ENCODE assay signal across 8 cellular contexts in genomic region chr7:133252858-133253521, GRCh38. TPM values are rescaled to one million over a fixed set of nuclear protein-coding genes. Genes with fewer than 3 reads are reported as not detected.
DNase-seq lines count a peak whose midpoint lies in the region; ATAC-seq, FAIRE-seq and TF ChIP-seq lines count a peak whose summit lies in the region.

Gene EXOC4 (plus strand): TSS chr7:133253078.

- H3K18ac ChIP-seq in H1 (ENCODE audit: extremely low read depth, low read length): peak within 1 kb of the TSS; percentile 62

- DNase-seq in COLO829 (ENCODE audit: low spot score): peak; percentile 98
- peak; percentile 92 for DNase-seq in HTR-8/SVneo (ENCODE audit: insufficient read length, low spot score)
- DNase-seq in NOMO-1 treated with dmso at 0.1 percent for 144 hours (lab: John Stamatoyannopoulos, UW; ENCODE audit: unreplicated experiment): peak; percentile 80
- peak; percentile 34 to 74 (median 73) for DNase-seq in activated CD8-positive, alpha-beta memory T cell treated with anti-CD3 and anti-CD28 coated beads for 48 hours (ENCODE audit: low read depth in 2 of 3, low spot score in 2 of 3)
- DNase-seq in H1 (ENCODE audit: low read depth in 1 of 2, low spot score in 2 of 2): peak; percentile 82 to 88
- DNase-seq in memory B cell (ENCODE audit: low spot score in 2 of 2): peak; percentile 81 to 94
- peak; percentile 66 for DNase-seq in stimulated activated CD8-positive, alpha-beta memory T cell treated with anti-CD3 and anti-CD28 coated beads, Interleukin-12 subunit alpha, Interleukin-12 subunit beta, amount 100 ng/mL, for 24 hours (ENCODE audit: extremely low read depth)

- no peak within 1 kb of the TSS for H3K4ac ChIP-seq in H1 (replicated peaks; ENCODE audit: insufficient read length, low read depth, low read length)

- FAIRE-seq in HTR-8/SVneo (lab: Jason Lieb, UNC) (peak; percentile 9), H1 (lab: Jason Lieb, UNC) (peak; percentile 97)

- no peak for TF ChIP-seq EP300 in H1 (IDR thresholded peaks at IDR 0.05; ENCODE audit: borderline replicate concordance in 1 of 2, low read depth in 2 of 2, low read length in 2 of 2)

- no peak within 1 kb of the TSS for H2BK120ac ChIP-seq in H1 (replicated peaks; ENCODE audit: low read depth, low read length)

- no peak within 1 kb of the TSS for H2AK5ac ChIP-seq in H1 (ENCODE audit: low read depth, low read length)

- peaks cover 14% of the 10 kb centered on the region for H3K4me1 Mint-ChIP-seq in memory B cell

- H3K27me3 Mint-ChIP-seq in memory B cell: no peaks in the 10 kb centered on the region

- peaks cover 2% of the 10 kb centered on the region; the same call in 1 of the 2 replicates for H3K23me2 ChIP-seq in H1 (ENCODE audit: low read depth, low read length)

- H3K4me1 ChIP-seq in H1 (replicated peaks in 1 of 4; ENCODE audit: control insufficient read depth in 3 of 4, insufficient read depth in 4 of 4, low read length in 3 of 4): no peaks in the 10 kb centered on the region; a peak in 2 of 7 replicates

- peaks cover 9 to 46% of the 10 kb centered on the region in 2 experiments; a peak in 3 of 4 replicates for H3K79me2 ChIP-seq in H1 (ENCODE audit: control insufficient read depth in 1 of 2, insufficient read depth in 2 of 2, low read length in 2 of 2)

- peak; percentile 98 for ATAC-seq in GM21367 (IDR thresholded peaks at IDR 0.05; ENCODE audit: unreplicated experiment)
- ATAC-seq in memory B cell (ENCODE audit: low read depth): peak; percentile 97

- H2AFZ ChIP-seq in H1 (ENCODE audit: low read length): peak within 1 kb of the TSS; percentile 65

- H3K27me3 ChIP-seq in H1 (replicated peaks in 1 of 4; ENCODE audit: control insufficient read depth in 3 of 4, extremely low read depth in 1 of 4, insufficient read depth in 3 of 4, low read length in 3 of 4): no peaks in the 10 kb centered on the region

- no peak within 1 kb of the TSS for H3K14ac ChIP-seq in H1 (ENCODE audit: insufficient read length)

- H3K9me3 Mint-ChIP-seq in memory B cell: no peaks in the 10 kb centered on the region

- peak within 1 kb of the TSS; percentile 82 to 87 for H3K4me2 ChIP-seq in H1 (ENCODE audit: insufficient read depth in 1 of 2, low read depth in 2 of 2, low read length in 2 of 2)

- H3K4me3 Mint-ChIP-seq in memory B cell: peak within 1 kb of the TSS; percentile 95

- H3K79me1 ChIP-seq in H1 (ENCODE audit: low read depth, low read length): peaks cover 3% of the 10 kb centered on the region

- H3K36me3 ChIP-seq in H1 (ENCODE audit: control insufficient read depth in 2 of 4, insufficient read depth in 4 of 4, low read length in 3 of 4): no peaks in the 10 kb centered on the region

- peaks cover 2% of the 10 kb centered on the region for H3K36me3 Mint-ChIP-seq in memory B cell

- peak within 1 kb of the TSS; percentile 3 for H3K56ac ChIP-seq in H1 (replicated peaks; ENCODE audit: insufficient read length, low read depth, low read length)

- peak within 1 kb of the TSS; percentile 59 to 95 (median 88) for H3K4me3 ChIP-seq in H1 (ENCODE audit: extremely low read depth in 1 of 4, insufficient read depth in 2 of 4, low read depth in 3 of 4, low read length in 4 of 4)

- no peak within 1 kb of the TSS for H2BK12ac ChIP-seq in H1 (ENCODE audit: low read depth, low read length)

- no peak within 1 kb of the TSS for H2BK20ac ChIP-seq in H1 (ENCODE audit: low read length)

- no peak within 1 kb of the TSS for H4K91ac ChIP-seq in H1 (replicated peaks; ENCODE audit: insufficient read length, low read length)

- peak within 1 kb of the TSS; percentile 85 for H4K5ac ChIP-seq in H1 (ENCODE audit: insufficient read length, low read depth, low read length)

- H3K9ac ChIP-seq in H1 (replicated peaks in 1 of 4; ENCODE audit: extremely low read depth in 1 of 4, low read depth in 3 of 4, low read length in 3 of 4): peak within 1 kb of the TSS; percentile 73 to 82 (median 76)

- no peak for TF ChIP-seq RAD21 in H1 (IDR thresholded peaks at IDR 0.05 in 1 of 2, conservative IDR thresholded peaks at IDR 0.05 in 1 of 2; ENCODE audit: low read depth in 2 of 2, low read length in 2 of 2)

- POLR2A ChIA-PET in H1 (lab: Charles Lee; ENCODE audit: partially characterized antibody): interaction anchor here (1.2 to 2.6 kb wide), 5 partner anchors 9 to 171 kb away, joined by 3 to 14 read pairs (median 4); partner anchors contain the start of gene CHCHD3

- H3K9me3 ChIP-seq in H1 (ENCODE audit: insufficient read depth in 2 of 2, low read depth in 1 of 2, low read length in 1 of 2): no peaks in the 10 kb centered on the region

- peak within 1 kb of the TSS; percentile 93; the same call in 1 of the 2 replicates for H4K8ac ChIP-seq in H1 (ENCODE audit: extremely low read depth, insufficient read depth, low read length)

- H3K27ac Mint-ChIP-seq in memory B cell: peak within 1 kb of the TSS; percentile 89

- H3K27ac ChIP-seq in H1 (ENCODE audit: low read depth, low read length): peak within 1 kb of the TSS; percentile 82

- no peak within 1 kb of the TSS for H3K23ac ChIP-seq in H1 (ENCODE audit: insufficient read length)

- WGBS in H1 (ENCODE audit: extremely low coverage in 1 of 2, insufficient coverage in 1 of 2, insufficient read length in 1 of 2, insufficient replicate concordance in 2 of 2, low coverage in 1 of 2, low lambda C conversion rate in 2 of 2, missing lambda C conversion rate in 1 of 2), 2 experiments: 1% methylated on average over 24 of the region's 25 CpGs; no CpG with 5 or more reads in 1 of the 2 experiments

- H2BK5ac ChIP-seq in H1 (ENCODE audit: low read depth, low read length): peak within 1 kb of the TSS; percentile 62

- TF ChIP-seq CTCF in H1 (IDR thresholded peaks at IDR 0.05; ENCODE audit: control extremely low read depth in 1 of 3, insufficient read depth in 1 of 3, low read depth in 1 of 3, low read length in 3 of 3): no peak

- CTCF ChIA-PET in H1 (lab: Charles Lee; ENCODE audit: partially characterized antibody): interaction anchor here (0.7 to 1.4 kb wide), 2 partner anchors 180 to 181 kb away, joined by 3 to 4 read pairs; no protein-coding TSS in a partner anchor

- H4K20me1 ChIP-seq in H1 (replicated peaks in 1 of 2; ENCODE audit: control insufficient read depth in 1 of 2, insufficient read depth in 2 of 2, low read length in 2 of 2): no peaks in the 10 kb centered on the region

- H2BK15ac ChIP-seq in H1 (ENCODE audit: low read length): no peak within 1 kb of the TSS

- TF ChIP-seq POLR2A in H1 (IDR thresholded peaks at IDR 0.05; ENCODE audit: control extremely low read depth in 1 of 2, low read depth in 2 of 2, low read length in 2 of 2): peak; percentile 62 to 94

TF ChIP-seq in H1, 55 proteins besides CTCF, POLR2A, EP300 and RAD21 (continues in another document):
- TF ChIP-seq POLR2AphosphoS5 (IDR thresholded peaks at IDR 0.05; ENCODE audit: low read depth, low read length): peak; percentile 86

RNA-seq across cellular contexts. Expression of gene EXOC4, which starts in this region (rescaled TPM):
- 67.3 and 69.1 TPM in 2 replicates for total RNA-seq in H1 (2021; fragmentation: NEBNext Ultra II Directional; extraction: Animal tissue kit (Norgen Biotek cat#: 25700))
- 20.7 and 27.0 TPM in 2 replicates for polyA plus RNA-seq in H1 (2011; rRNA removed)
- polyA plus RNA-seq in H1 (2011; cell fraction: cytosol; rRNA removed): 33.5 TPM
- polyA plus RNA-seq in H1 (2011; cell fraction: nucleus; rRNA removed): 28.0 TPM
- polyA plus RNA-seq in H1 (2012, experiment 1 of 2): 35.6 to 50.5 TPM (median 42.4 TPM) in 4 replicates
- 6.3 TPM for polyA plus RNA-seq in H1 (2012, experiment 2 of 2)
- 28.8 TPM for polyA plus RNA-seq in H1 (2013, experiment 1 of 2)
- 29.6 TPM for polyA plus RNA-seq in H1 (2013, experiment 2 of 2)
- polyA minus RNA-seq in H1 (2011; rRNA and poly(A)+ RNA removed): 164 and 189 TPM in 2 replicates
- 65.8 TPM for polyA minus RNA-seq in H1 (2011; cell fraction: cytosol; rRNA and poly(A)+ RNA removed)
- 349 TPM for polyA minus RNA-seq in H1 (2011; cell fraction: nucleus; rRNA and poly(A)+ RNA removed)

Comparison
In these comparisons a context has a peak if more than half of its experiments do, and no peak if none do; other contexts are left out.
1. Peak in every context shown above with its lines: DNase-seq, ATAC-seq, H3K4me3 ChIP-seq and H3K27ac ChIP-seq.